7 cellular contexts compared by ENCODE assay signal in genomic region chr1:150628766-150629114, GRCh38. TPM values are rescaled to one million over a fixed set of nuclear protein-coding genes. Genes with fewer than 3 reads are reported as not detected.
DNase-seq lines count a peak whose midpoint lies in the region; ATAC-seq, FAIRE-seq and TF ChIP-seq lines count a peak whose summit lies in the region.

No MANE protein-coding gene starts in this region.

- H3K4me2 ChIP-seq in K562 (ENCODE audit: insufficient read depth, low read length) = peak overlapping the region; percentile 97
- H3K4me2 ChIP-seq in HepG2 (ENCODE audit: low read depth, low read length) = peak overlapping the region; percentile 66

- no peak for TF ChIP-seq CTCF in HL-60 (IDR thresholded peaks at IDR 0.05; ENCODE audit: insufficient read depth, low read length)
- no peak for TF ChIP-seq CTCF in K562 (IDR thresholded peaks at IDR 0.05 in 2 of 3, conservative IDR thresholded peaks at IDR 0.05 in 1 of 3; ENCODE audit: insufficient read depth in 2 of 3, low read depth in 1 of 3, low read length in 3 of 3)
- no peak for TF ChIP-seq CTCF in HepG2 (CRISPR knock-in tag; IDR thresholded peaks at IDR 0.05)
- no peak for TF ChIP-seq CTCF in tibial artery (IDR thresholded peaks at IDR 0.05)

- ATAC-seq in K562 (no peak), HepG2 (no peak), HG03039 (IDR thresholded peaks at IDR 0.05; ENCODE audit: unreplicated experiment) (no peak)

- TF ChIP-seq POLR2A in K562 (conservative IDR thresholded peaks at IDR 0.05) (no peak), HepG2 (IDR thresholded peaks at IDR 0.05; ENCODE audit: insufficient read depth in 1 of 2, low read depth in 2 of 2, low read length in 2 of 2) (no peak)

- peaks cover 14 to 24% of the 10 kb centered on the region in 2 experiments; a peak in 4 of 5 replicates for H3K4me1 ChIP-seq in K562 (replicated peaks in 1 of 2; ENCODE audit: control insufficient read depth in 2 of 2, insufficient read depth in 2 of 2, low read length in 2 of 2)
- H3K4me1 ChIP-seq in HepG2 (ENCODE audit: insufficient read depth, low read length) = peaks cover 25% of the 10 kb centered on the region
- peaks cover 4 to 23% (median 13%) of the 10 kb centered on the region in 4 donors for H3K4me1 ChIP-seq in tibial artery

- no peak for TF ChIP-seq RAD21 in K562 (CRISPR knock-in tag; conservative IDR thresholded peaks at IDR 0.05 in 1 of 2, IDR thresholded peaks at IDR 0.05 in 1 of 2)
- TF ChIP-seq RAD21 in HepG2 (CRISPR knock-in tag; IDR thresholded peaks at IDR 0.05) = no peak

- H2AFZ ChIP-seq in K562 (ENCODE audit: low read depth, low read length) (peak overlapping the region; percentile 54), HepG2 (ENCODE audit: low read length) (no peak overlapping the region)

- no peaks in the 10 kb centered on the region for H3K9me3 ChIP-seq in K562 (replicated peaks; ENCODE audit: control insufficient read depth, insufficient read depth, low read depth, low read length)
- H3K9me3 ChIP-seq in HepG2 (ENCODE audit: low read length) = no peaks in the 10 kb centered on the region
- no peaks in the 10 kb centered on the region for H3K9me3 ChIP-seq in tibial artery

- H3K27ac ChIP-seq in HL-60 (replicated peaks) (peak overlapping the region; percentile 94), K562 (ENCODE audit: extremely low read depth, low read depth, low read length) (peak overlapping the region; percentile 92), HepG2 (ENCODE audit: extremely low read length, insufficient read depth, low read length) (peak overlapping the region; percentile 90), tibial artery (peak overlapping the region; percentile 85 to 94)

- TF ChIP-seq EP300 in K562 (IDR thresholded peaks at IDR 0.05; ENCODE audit: low read length) = no peak
- no peak for TF ChIP-seq EP300 in HepG2 (IDR thresholded peaks at IDR 0.05; ENCODE audit: low read depth in 2 of 2, low read length in 2 of 2)
- TF ChIP-seq EP300 in HepG2 (CRISPR knock-in tag; IDR thresholded peaks at IDR 0.05; ENCODE audit: borderline replicate concordance) = no peak

- FAIRE-seq in K562 (lab: Jason Lieb, UNC) = no peak
- FAIRE-seq in HepG2 (lab: Jason Lieb, UNC) = no peak

- H3K27me3 ChIP-seq in HL-60 (ENCODE audit: insufficient read depth, poor library complexity, severe bottlenecking) (no peaks in the 10 kb centered on the region), K562 (ENCODE audit: control insufficient read depth in 2 of 2, insufficient read depth in 2 of 2, low read length in 2 of 2) (no peaks in the 10 kb centered on the region), HepG2 (ENCODE audit: control insufficient read depth in 1 of 2, insufficient read depth in 2 of 2, low read length in 2 of 2) (no peaks in the 10 kb centered on the region; a peak in 1 of 5 replicates), tibial artery (no peaks in the 10 kb centered on the region)

- peak in 1 of 2 experiments; percentile 21 for DNase-seq in HL-60 (ENCODE audit: low read depth in 1 of 2, low spot score in 1 of 2)
- DNase-seq in K562 (ENCODE audit: extremely low read depth in 1 of 4, low spot score in 3 of 4) = no peak
- no peak for DNase-seq in HepG2 (ENCODE audit: low spot score)
- no peak for DNase-seq in tibial artery
- no peak for DNase-seq in pons (ENCODE audit: low spot score)
- no peak for DNase-seq in NK-92 (lab: John Stamatoyannopoulos, UW; ENCODE audit: unreplicated experiment)

- POLR2A ChIA-PET in K562 (lab: Yijun Ruan, JAX) = interaction anchor here (0.6 to 3.2 kb wide), 14 partner anchors 9 to 239 kb away, joined by 3 to 32 read pairs (median 6); partner anchors contain the start of gene MCL1
- POLR2A ChIA-PET in HepG2 (lab: Yijun Ruan, JAX) = interaction anchor here (1.1 to 3.8 kb wide), 21 partner anchors 10 to 378 kb away, joined by 3 to 92 read pairs (median 9); partner anchors contain the start of genes GOLPH3L, MCL1 and MINDY1

- WGBS in K562 (ENCODE audit: insufficient coverage, low coverage, missing lambda C conversion rate) = 0% methylated on average over 9 of the region's 9 CpGs
- 0% methylated on average over 9 of the region's 9 CpGs for WGBS in HepG2 (ENCODE audit: low lambda C conversion rate)

- in situ Hi-C loops in K562 (cut with MboI) = no loop called here
- in situ Hi-C loops in HepG2 (cut with HindIII; ENCODE audit: extremely low pct_ligation_motif_present, low pct_unique_long_range_greater_than_20kb) = loop anchor here (5.0 kb wide), 1 partner anchor 66 kb away; no protein-coding TSS in a partner anchor

- H3K36me3 ChIP-seq in K562 (ENCODE audit: control insufficient read depth, insufficient read depth, low read length) (peaks cover 41% of the 10 kb centered on the region), HepG2 (replicated peaks in 1 of 2; ENCODE audit: control insufficient read depth in 1 of 2, insufficient read depth in 2 of 2, low read length in 2 of 2) (peaks cover 11 to 38% of the 10 kb centered on the region in 2 experiments), tibial artery (peaks cover 36 to 40% (median 36%) of the 10 kb centered on the region in 3 donors)

- H4K20me1 ChIP-seq in K562 (replicated peaks; ENCODE audit: control insufficient read depth, insufficient read depth, low read length) (no peaks in the 10 kb centered on the region), HepG2 (ENCODE audit: insufficient read depth, low read length) (no peaks in the 10 kb centered on the region)

- CTCF ChIA-PET in K562 (lab: Yijun Ruan, JAX; ENCODE audit: low intra/inter-chr PET ratio) = no interaction called here
- CTCF ChIA-PET in HepG2 (lab: Yijun Ruan, JAX; ENCODE audit: low intra/inter-chr PET ratio, low total read pairs) = no interaction called here

- BruUV-seq in K562 (replicated peaks; lab: Mats Ljungman, UMichigan) (TSS peak; percentile 59), HepG2 (replicated peaks; lab: Mats Ljungman, UMichigan) (TSS peak; percentile 72)

- peaks cover 52% of the 10 kb centered on the region for H3K79me2 ChIP-seq in K562 (ENCODE audit: control insufficient read depth, insufficient read depth, low read length)
- H3K79me2 ChIP-seq in HepG2 (ENCODE audit: insufficient read depth, low read length) = peaks cover 33% of the 10 kb centered on the region

- peak overlapping the region; percentile 89 for H3K4me3 ChIP-seq in HL-60 (replicated peaks; ENCODE audit: insufficient read depth, low read length)
- H3K4me3 ChIP-seq in K562 = peak overlapping the region; percentile 59
- peak overlapping the region; percentile 72 to 79 (median 76) for H3K4me3 ChIP-seq in HepG2 (replicated peaks in 1 of 3; ENCODE audit: insufficient read depth in 1 of 3, low read depth in 2 of 3, low read length in 3 of 3)
- H3K4me3 ChIP-seq in tibial artery = peak overlapping the region; percentile 62 to 68

- intact Hi-C loops in K562 (cut with micrococcal nuclease) = loop anchor here (2.0 to 10.0 kb wide), 3 partner anchors 68 to 296 kb away; partner anchors contain the start of genes GOLPH3L, SETDB1 and TARS2
- intact Hi-C loops in HepG2 (cut with micrococcal nuclease; ENCODE audit: unreplicated experiment) = loop anchor here (10.0 kb wide), 2 partner anchors 66 to 186 kb away; partner anchors contain the start of gene GOLPH3L
- intact Hi-C loops in tibial artery (cut with DNase I; ENCODE audit: low total_unique reads) = loop anchor here (2.0 to 5.0 kb wide), 2 partner anchors 68 to 261 kb away; no protein-coding TSS in a partner anchor

- H3K9ac ChIP-seq in K562 (ENCODE audit: insufficient read depth in 1 of 2, low read depth in 2 of 2, low read length in 2 of 2) (peak overlapping the region; percentile 87 to 89), HepG2 (ENCODE audit: insufficient read depth, low read depth, low read length) (peak overlapping the region; percentile 87)

- no peaks in the 10 kb centered on the region for H3K9me1 ChIP-seq in K562 (ENCODE audit: control insufficient read depth, insufficient read depth, low read length)

RNA-seq across cellular contexts. Expression of gene ENSA, which starts 0.7 kb away (rescaled TPM):
- total RNA-seq in K562 (2011; cell fraction: chromatin; rRNA removed; ENCODE audit: low replicate concordance) = 86.7 and 153 TPM in 2 replicates
- total RNA-seq in K562 (2011; cell fraction: nucleolus; rRNA removed) = 54.7 and 57.9 TPM in 2 replicates
- total RNA-seq in K562 (2011; cell fraction: nucleoplasm; rRNA removed) = 124 and 201 TPM in 2 replicates
- 147 and 163 TPM in 2 replicates for total RNA-seq in K562 (2014; rRNA removed)
- 196 and 198 TPM in 2 replicates for total RNA-seq in K562 (2014; rRNA removed; fragmentation: Illumina TruSeq; extraction: Trizol)
- 183 and 188 TPM in 2 replicates for total RNA-seq in K562 (2015; rRNA removed; fragmentation: Illumina TruSeq; extraction: Trizol)
- total RNA-seq in K562 (2021) = 203 and 219 TPM in 2 replicates
- 133 and 156 TPM in 2 replicates for polyA plus RNA-seq in K562 (2011; rRNA removed)
- polyA plus RNA-seq in K562 (2011; cell fraction: cytosol; rRNA removed) = 116 and 118 TPM in 2 replicates
- 47.5 and 50.4 TPM in 2 replicates for polyA plus RNA-seq in K562 (2011; cell fraction: nucleus; rRNA removed)
- 174 and 197 TPM in 2 replicates for polyA plus RNA-seq in K562 (2012)
- polyA plus RNA-seq in K562 (2014; fragmentation: Illumina TruSeq; extraction: Trizol) = 565 and 605 TPM in 2 replicates
- 10 to 100 TPM; 68.1 to 93.9 TPM for polyA plus RNA-seq in K562 (2014; fragmentation: Nextera tagmentation; extraction: Ambion mirVana)
- 197 and 354 TPM in 2 replicates for polyA plus RNA-seq in K562 (2014; rRNA removed)
- polyA minus RNA-seq in K562 (2011; rRNA and poly(A)+ RNA removed) = 60.6 and 80.0 TPM in 2 replicates
- polyA minus RNA-seq in K562 (2011; cell fraction: cytosol; rRNA and poly(A)+ RNA removed) = 32.9 and 35.0 TPM in 2 replicates
- 22.9 and 51.1 TPM in 2 replicates for polyA minus RNA-seq in K562 (2011; cell fraction: nucleus; rRNA and poly(A)+ RNA removed)
- total RNA-seq in HepG2 (2016; rRNA removed; fragmentation: Illumina TruSeq; extraction: Trizol) = 111 and 137 TPM in 2 replicates
- total RNA-seq in HepG2 (2016; cell fraction: cytosol; rRNA removed; fragmentation: Illumina TruSeq; extraction: Trizol; ENCODE audit: low read depth) = 32.7 and 33.3 TPM in 2 replicates
- total RNA-seq in HepG2 (2016; cell fraction: insoluble cytoplasmic fraction; rRNA removed; fragmentation: Illumina TruSeq; extraction: Trizol) = 104 and 136 TPM in 2 replicates
- 71.0 and 79.7 TPM in 2 replicates for total RNA-seq in HepG2 (2016; cell fraction: membrane; rRNA removed; fragmentation: Illumina TruSeq; extraction: Trizol)
- total RNA-seq in HepG2 (2016; cell fraction: nucleus; rRNA removed; fragmentation: Illumina TruSeq; extraction: Trizol) = 59.2 and 64.7 TPM in 2 replicates
- polyA plus RNA-seq in HepG2 (2011; rRNA removed) = 54.5 and 55.1 TPM in 2 replicates
- 35.3 and 39.9 TPM in 2 replicates for polyA plus RNA-seq in HepG2 (2011; cell fraction: cytosol; rRNA removed)
- 18.3 and 19.1 TPM in 2 replicates for polyA plus RNA-seq in HepG2 (2011; cell fraction: nucleus; rRNA removed)
- polyA plus RNA-seq in HepG2 (2012) = 68.7 and 69.6 TPM in 2 replicates
- 46.8 and 50.7 TPM in 2 replicates for polyA plus RNA-seq in HepG2 (2016; cell fraction: cytosol; fragmentation: Illumina TruSeq; extraction: Trizol; ENCODE audit: low read depth)
- polyA plus RNA-seq in HepG2 (2016; cell fraction: insoluble cytoplasmic fraction; fragmentation: Illumina TruSeq; extraction: Trizol; ENCODE audit: low read depth) = 203 and 211 TPM in 2 replicates
- polyA plus RNA-seq in HepG2 (2016; cell fraction: membrane; fragmentation: Illumina TruSeq; extraction: Trizol; ENCODE audit: low read depth) = 87.0 and 96.1 TPM in 2 replicates
- polyA plus RNA-seq in HepG2 (2016; cell fraction: nucleus; fragmentation: Illumina TruSeq; extraction: Trizol; ENCODE audit: insufficient read depth, low read depth) = 97.2 and 103 TPM in 2 replicates
- 25.8 and 53.2 TPM in 2 replicates for polyA minus RNA-seq in HepG2 (2011; rRNA and poly(A)+ RNA removed; ENCODE audit: low replicate concordance)
- polyA minus RNA-seq in HepG2 (2011; cell fraction: cytosol; rRNA and poly(A)+ RNA removed) = 16.0 and 18.2 TPM in 2 replicates
- polyA minus RNA-seq in HepG2 (2011; cell fraction: nucleus; rRNA and poly(A)+ RNA removed) = 34.9 and 47.6 TPM in 2 replicates

RNA-seq across cellular contexts. Expression of gene MCL1, which starts 49.3 kb away (rescaled TPM):
- 200 and 281 TPM in 2 replicates for total RNA-seq in K562 (2011; cell fraction: chromatin; rRNA removed; ENCODE audit: low replicate concordance)
- total RNA-seq in K562 (2011; cell fraction: nucleolus; rRNA removed) = 147 and 148 TPM in 2 replicates
- 206 and 295 TPM in 2 replicates for total RNA-seq in K562 (2011; cell fraction: nucleoplasm; rRNA removed)
- total RNA-seq in K562 (2014; rRNA removed) (129 and 138 TPM in 2 replicates), K562 (2014; rRNA removed; fragmentation: Illumina TruSeq; extraction: Trizol) (153 and 184 TPM in 2 replicates), K562 (2015; rRNA removed; fragmentation: Illumina TruSeq; extraction: Trizol) (109 and 120 TPM in 2 replicates), K562 (2021) (200 and 224 TPM in 2 replicates), HepG2 (2016; rRNA removed; fragmentation: Illumina TruSeq; extraction: Trizol) (113 and 125 TPM in 2 replicates)
- polyA plus RNA-seq in K562 (2011; rRNA removed) (144 and 222 TPM in 2 replicates), K562 (2014; fragmentation: Illumina TruSeq; extraction: Trizol) (147 and 158 TPM in 2 replicates), K562 (2014; fragmentation: Nextera tagmentation; extraction: Ambion mirVana) (10 to 100 TPM; 27.1 to 31.0 TPM), K562 (2014; rRNA removed) (131 and 143 TPM in 2 replicates), HepG2 (2011; rRNA removed) (69.5 and 70.6 TPM in 2 replicates)
- polyA plus RNA-seq in K562 (2011; cell fraction: cytosol; rRNA removed) = 86.7 and 94.2 TPM in 2 replicates
- 179 and 244 TPM in 2 replicates for polyA plus RNA-seq in K562 (2011; cell fraction: nucleus; rRNA removed)
- polyA plus RNA-seq in K562 (2012) = 139 and 140 TPM in 2 replicates
- 221 and 238 TPM in 2 replicates for polyA minus RNA-seq in K562 (2011; rRNA and poly(A)+ RNA removed)
- 104 and 109 TPM in 2 replicates for polyA minus RNA-seq in K562 (2011; cell fraction: cytosol; rRNA and poly(A)+ RNA removed)
- polyA minus RNA-seq in K562 (2011; cell fraction: nucleus; rRNA and poly(A)+ RNA removed) = 141 and 172 TPM in 2 replicates
- total RNA-seq in HepG2 (2016; cell fraction: cytosol; rRNA removed; fragmentation: Illumina TruSeq; extraction: Trizol; ENCODE audit: low read depth) = 16.3 and 19.0 TPM in 2 replicates
- total RNA-seq in HepG2 (2016; cell fraction: insoluble cytoplasmic fraction; rRNA removed; fragmentation: Illumina TruSeq; extraction: Trizol) = 108 and 127 TPM in 2 replicates
- total RNA-seq in HepG2 (2016; cell fraction: membrane; rRNA removed; fragmentation: Illumina TruSeq; extraction: Trizol) = 41.9 and 48.9 TPM in 2 replicates
- total RNA-seq in HepG2 (2016; cell fraction: nucleus; rRNA removed; fragmentation: Illumina TruSeq; extraction: Trizol) = 150 and 151 TPM in 2 replicates
- 40.6 and 51.3 TPM in 2 replicates for polyA plus RNA-seq in HepG2 (2011; cell fraction: cytosol; rRNA removed)
- 127 and 138 TPM in 2 replicates for polyA plus RNA-seq in HepG2 (2011; cell fraction: nucleus; rRNA removed)
- 59.5 and 80.1 TPM in 2 replicates for polyA plus RNA-seq in HepG2 (2012)
- 5.6 and 6.4 TPM in 2 replicates for polyA plus RNA-seq in HepG2 (2016; cell fraction: cytosol; fragmentation: Illumina TruSeq; extraction: Trizol; ENCODE audit: low read depth)
- 99.4 and 100.0 TPM in 2 replicates for polyA plus RNA-seq in HepG2 (2016; cell fraction: insoluble cytoplasmic fraction; fragmentation: Illumina TruSeq; extraction: Trizol; ENCODE audit: low read depth)
- polyA plus RNA-seq in HepG2 (2016; cell fraction: membrane; fragmentation: Illumina TruSeq; extraction: Trizol; ENCODE audit: low read depth) = 21.9 and 23.4 TPM in 2 replicates
- 207 and 216 TPM in 2 replicates for polyA plus RNA-seq in HepG2 (2016; cell fraction: nucleus; fragmentation: Illumina TruSeq; extraction: Trizol; ENCODE audit: insufficient read depth, low read depth)
- 65.4 and 90.8 TPM in 2 replicates for polyA minus RNA-seq in HepG2 (2011; rRNA and poly(A)+ RNA removed; ENCODE audit: low replicate concordance)
- 72.9 and 73.2 TPM in 2 replicates for polyA minus RNA-seq in HepG2 (2011; cell fraction: cytosol; rRNA and poly(A)+ RNA removed)
- 152 and 196 TPM in 2 replicates for polyA minus RNA-seq in HepG2 (2011; cell fraction: nucleus; rRNA and poly(A)+ RNA removed)
